8 cellular contexts compared by ENCODE assay signal in the genomic region with DNA sequence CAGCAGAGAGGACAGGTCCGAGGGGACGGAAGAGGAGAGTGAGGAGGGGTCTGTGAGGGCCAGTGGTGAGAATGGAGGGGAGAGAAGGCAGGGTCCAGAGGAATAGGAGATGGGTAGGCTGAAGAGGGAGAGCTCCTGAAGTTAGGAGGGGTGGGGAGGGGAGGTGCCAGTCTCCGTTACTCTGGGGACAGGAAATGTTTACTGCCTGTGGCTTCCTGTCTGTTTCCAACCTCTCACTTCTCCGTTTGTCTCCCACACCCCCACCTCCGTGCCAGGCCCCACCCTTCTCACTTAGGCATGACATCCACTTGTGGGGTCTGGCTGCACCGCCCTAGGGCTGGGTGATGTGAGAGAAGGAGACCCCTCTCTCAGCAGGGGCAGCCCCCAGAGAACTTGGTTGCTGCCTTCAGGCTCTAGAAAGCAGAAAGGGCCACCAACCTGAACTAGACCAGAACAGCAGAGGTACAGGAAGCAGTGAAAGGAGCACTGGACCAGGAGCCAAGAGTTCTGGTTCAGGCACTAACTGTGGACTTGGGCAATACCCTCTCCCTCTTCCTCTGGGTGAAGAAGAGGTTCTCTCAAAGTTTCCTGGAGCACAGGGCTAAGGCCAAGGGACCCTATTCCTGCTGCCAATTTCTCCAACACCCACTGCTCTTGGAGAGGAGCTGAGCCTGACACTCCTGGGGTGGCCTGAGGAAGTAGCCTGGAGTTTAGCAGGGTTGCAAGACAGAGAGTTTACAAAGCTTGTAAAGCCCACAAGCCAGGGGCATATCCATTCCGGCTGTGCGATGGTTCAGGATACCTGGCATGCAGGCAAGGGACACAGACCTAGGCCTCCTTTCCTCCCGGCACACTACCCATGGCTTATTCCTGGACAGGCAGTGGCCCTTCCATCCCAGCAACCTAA.
DNase-seq lines count a peak whose midpoint lies in the region; ATAC-seq lines count a peak whose summit lies in the region.

No MANE protein-coding gene starts in this region.

- peak overlapping the region; percentile 74 for H3K27ac Mint-ChIP-seq in stimulated activated memory B cell treated with anti-CD40 and anti-IgM and Interleukin-4, amounts not matched to agents 10 μg/mL and 1 μg/mL and 100 μg/mL, for 72 hours

- H3K36me3 Mint-ChIP-seq in stimulated activated memory B cell treated with anti-CD40 and anti-IgM and Interleukin-4, amounts not matched to agents 10 μg/mL and 1 μg/mL and 100 μg/mL, for 72 hours, result no peaks in the 10 kb centered on the region

- peak overlapping the region; percentile 43 for H3K4me3 Mint-ChIP-seq in stimulated activated memory B cell treated with anti-CD40 and anti-IgM and Interleukin-4, amounts not matched to agents 10 μg/mL and 1 μg/mL and 100 μg/mL, for 72 hours

- no peaks in the 10 kb centered on the region for H3K9me3 Mint-ChIP-seq in stimulated activated memory B cell treated with anti-CD40 and anti-IgM and Interleukin-4, amounts not matched to agents 10 μg/mL and 1 μg/mL and 100 μg/mL, for 72 hours

- ATAC-seq in GM21737 (IDR thresholded peaks at IDR 0.05; ENCODE audit: unreplicated experiment), result peak; percentile 70
- ATAC-seq in stimulated activated memory B cell treated with anti-CD40 and anti-IgM and Interleukin-4, amounts not matched to agents 10 μg/mL and 1 μg/mL and 100 μg/mL, for 72 hours, result peak; percentile 83
- no peak for ATAC-seq in HG02840 (IDR thresholded peaks at IDR 0.05; ENCODE audit: low FRiP score, unreplicated experiment)

- H3K27me3 Mint-ChIP-seq in stimulated activated memory B cell treated with anti-CD40 and anti-IgM and Interleukin-4, amounts not matched to agents 10 μg/mL and 1 μg/mL and 100 μg/mL, for 72 hours, result peaks cover 8% of the 10 kb centered on the region

- H3K4me1 Mint-ChIP-seq in stimulated activated memory B cell treated with anti-CD40 and anti-IgM and Interleukin-4, amounts not matched to agents 10 μg/mL and 1 μg/mL and 100 μg/mL, for 72 hours, result peaks cover 66% of the 10 kb centered on the region

- DNase-seq in SW 1271 (lab: John Stamatoyannopoulos, UW) (peak; percentile 31 to 69), medulla oblongata (ENCODE audit: extremely low spot score) (peak; percentile 56), inferior parietal cortex (ENCODE audit: extremely low spot score) (no peak), iPS-NIHi7 (ENCODE audit: extremely low spot score) (no peak)
- peak; percentile 20 for DNase-seq in activated naive CD8-positive, alpha-beta T cell treated with anti-CD3 and anti-CD28 coated beads, Interleukin-2, amount 50 U/mL, for 16 hours (ENCODE audit: low read depth, low spot score)

Comparison
In these comparisons a context has a peak if more than half of its experiments do, and no peak if none do; other contexts are left out.
1. DNase-seq: peak in SW 1271 (2 of 2), activated naive CD8-positive, alpha-beta T cell treated with anti-CD3 and anti-CD28 coated beads, Interleukin-2, amount 50 U/mL, for 16 hours (single experiment) and medulla oblongata (single experiment); none in inferior parietal cortex (single experiment) and iPS-NIHi7 (single experiment).